ENCODE assay signal across 15 cellular contexts in genomic region chr1:10667815-10668214, GRCh38.
DNase-seq lines count a peak whose midpoint lies in the region; ATAC-seq lines count a peak whose summit lies in the region.
"Had no signal": no experiment of that assay in that cellular context is flagged by ENCODE, and none has a peak within 500 bp of the region (broad histone marks: within the 10 kb centered on the region; RNA-seq: fewer than 3 reads in every experiment).

No MANE protein-coding gene starts in this region.

- H3K4me1 ChIP-seq in stomach smooth muscle (ENCODE audit: control insufficient read depth, insufficient read depth, low read length): peaks cover 91% of the 10 kb centered on the region

- H3K9ac ChIP-seq in stomach smooth muscle (ENCODE audit: low read length in 2 of 2): peak overlapping the region in 1 of 2 donors; percentile 41

- ATAC-seq in left colon: no peak
- ATAC-seq in HG03025 (IDR thresholded peaks at IDR 0.05; ENCODE audit: low FRiP score, unreplicated experiment): no peak
- ATAC-seq: Panc1 had no signal

- no peak overlapping the region for H3K4me3 ChIP-seq in stomach smooth muscle (ENCODE audit: low read length in 2 of 2)

- no peaks in the 10 kb centered on the region for H3K36me3 ChIP-seq in stomach smooth muscle (ENCODE audit: control insufficient read depth in 2 of 2, insufficient read depth in 2 of 2, low read length in 2 of 2)

- no peaks in the 10 kb centered on the region for H3K9me3 ChIP-seq in stomach smooth muscle (ENCODE audit: control insufficient read depth in 2 of 2, low read length in 2 of 2)

- intact Hi-C loops in left colon (cut with DNase I, micrococcal nuclease): no loop called here

- no peaks in the 10 kb centered on the region for H3K27me3 ChIP-seq in stomach smooth muscle (ENCODE audit: control insufficient read depth in 1 of 2, insufficient read depth in 2 of 2, low read length in 2 of 2)

- peak overlapping the region; percentile 97 for H3K27ac ChIP-seq in stomach smooth muscle (ENCODE audit: low read length)
- H3K27ac ChIP-seq: epithelial cell of prostate had no signal

- DNase-seq in NCI-H82 (lab: John Stamatoyannopoulos, UW) (peak; percentile 56), NCI-H82 treated with DMSO at 0.1 percent for 48 hours (lab: John Stamatoyannopoulos, UW; ENCODE audit: unreplicated experiment) (no peak), NCI-H510A treated with DMSO at 0.1 percent for 48 hours (lab: John Stamatoyannopoulos, UW) (peak; percentile 99), iPS-NIHi11 (ENCODE audit: low spot score) (peak; percentile 66), NCI-H1930 (lab: John Stamatoyannopoulos, UW) (no peak), left colon (no peak)
- DNase-seq: activated CD4-positive, alpha-beta T cell treated with anti-CD3 and anti-CD28 coated beads for 48 hours; activated T-cell treated with anti-CD3 and anti-CD28 coated beads, Interleukin-2, amount 50 U/mL, for 48 hours; HCEC 1CT; hippocampal formation; occipital lobe had no signal

Comparison
In these comparisons a context has a peak if more than half of its experiments do, and no peak if none do; other contexts are left out.
1. DNase-seq: peak in NCI-H82 (single experiment), NCI-H510A treated with DMSO at 0.1 percent for 48 hours (single experiment) and iPS-NIHi11 (single experiment); none in NCI-H82 treated with DMSO at 0.1 percent for 48 hours (single experiment), NCI-H1930 (0 of 2) and left colon (0 of 2).